ENCODE assay signal across 8 cellular contexts in the genomic region with DNA sequence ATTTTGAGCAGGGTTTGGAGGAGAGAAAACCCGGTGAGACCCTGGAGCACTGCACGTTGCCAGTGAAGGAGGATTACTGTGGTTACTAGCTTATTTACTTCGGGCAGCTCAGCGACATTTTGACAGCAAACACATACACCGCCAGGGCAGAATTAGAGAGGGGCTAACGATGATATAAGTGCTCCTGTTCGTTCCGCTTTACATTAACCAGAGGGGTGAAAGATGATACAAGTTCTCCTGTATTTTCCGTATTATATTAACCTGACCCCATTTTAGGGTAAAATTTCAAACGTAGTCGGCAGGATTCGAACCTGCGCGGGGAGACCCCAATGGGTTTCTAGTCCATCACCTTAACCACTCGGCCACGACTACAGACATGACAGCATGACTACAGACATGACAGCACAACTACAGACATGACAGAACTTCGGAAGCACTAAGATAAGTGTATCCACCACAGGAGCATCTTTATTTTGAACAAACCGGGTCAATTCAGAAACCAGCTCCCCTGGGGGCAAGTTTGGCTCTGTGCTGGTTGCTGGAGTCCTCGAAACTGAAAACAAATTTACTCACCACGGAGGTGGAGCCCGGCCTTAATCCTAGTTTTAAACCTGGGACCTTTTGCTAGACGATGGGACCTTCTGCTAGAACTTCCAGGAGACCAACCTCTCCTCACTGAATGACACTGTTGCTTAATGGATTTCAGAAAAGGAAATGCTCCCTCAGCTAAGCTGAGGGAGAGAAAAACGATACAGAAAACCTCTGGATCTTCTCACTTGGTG.
DNase-seq lines count a peak whose midpoint lies in the region; ATAC-seq and TF ChIP-seq lines count a peak whose summit lies in the region.

No MANE protein-coding gene starts in this region.

- H3K27me3 ChIP-seq in MG63: peaks cover 11% of the 10 kb centered on the region
- peaks cover 0 to 34% of the 10 kb centered on the region in 2 experiments for H3K27me3 ChIP-seq in mesenchymal stem cell (ENCODE audit: control insufficient read depth in 1 of 2, insufficient read depth in 1 of 2, low read length in 2 of 2)
- peaks cover 0 to 61% of the 10 kb centered on the region in 2 donors for H3K27me3 ChIP-seq in uterus

- peaks cover 3% of the 10 kb centered on the region for H3K4me1 ChIP-seq in mesenchymal stem cell (ENCODE audit: control insufficient read depth, insufficient read depth, low read depth, low read length)
- H3K4me1 ChIP-seq in uterus: no peaks in the 10 kb centered on the region

- no peaks in the 10 kb centered on the region for H3K9me3 ChIP-seq in MG63
- no peaks in the 10 kb centered on the region for H3K9me3 ChIP-seq in mesenchymal stem cell (ENCODE audit: control insufficient read depth, low read length)
- H3K9me3 ChIP-seq in uterus: no peaks in the 10 kb centered on the region

- H3K4me3 ChIP-seq in MG63 (peak overlapping the region; percentile 47), mesenchymal stem cell (ENCODE audit: insufficient read depth in 1 of 2, low read depth in 1 of 2, low read length in 2 of 2) (peak overlapping the region in 1 of 2 experiments; percentile 63), uterus (no peak overlapping the region)

- no peak overlapping the region for H4K91ac ChIP-seq in mesenchymal stem cell (ENCODE audit: low read length)

- H4K8ac ChIP-seq in mesenchymal stem cell (ENCODE audit: low read length): peak overlapping the region; percentile 23

- no peak overlapping the region for H2AK5ac ChIP-seq in mesenchymal stem cell (ENCODE audit: low read length, severe bottlenecking)

- DNase-seq in stimulated activated CD4-positive, alpha-beta T cell treated with anti-CD3 and anti-CD28 coated beads, Interleukin-12 subunit alpha, Interleukin-12 subunit beta, amount 100 ng/mL, for 48 hours (ENCODE audit: low read depth in 2 of 3, low spot score in 1 of 3): peak; percentile 28 to 63 (median 51)
- no peak for DNase-seq in stimulated activated CD4-positive, alpha-beta T cell treated with anti-CD3 and anti-CD28 coated beads, Interleukin-12 subunit alpha, Interleukin-12 subunit beta, amount 100 ng/mL, for 4 hours
- DNase-seq in MG63: peak; percentile 89
- DNase-seq in activated T-cell treated with anti-CD3 and anti-CD28 coated beads, Interleukin-2, amount 50 U/mL, for 72 hours: peak; percentile 48 to 53
- DNase-seq in mesenchymal stem cell: peak; percentile 51
- no peak for DNase-seq in left cardiac atrium
- DNase-seq in NCI-H1048 (lab: John Stamatoyannopoulos, UW): no peak
- no peak for DNase-seq in uterus

- H3K36me3 ChIP-seq in MG63: no peaks in the 10 kb centered on the region
- no peaks in the 10 kb centered on the region for H3K36me3 ChIP-seq in mesenchymal stem cell (ENCODE audit: control insufficient read depth in 1 of 2, insufficient read depth in 2 of 2, low read depth in 1 of 2, low read length in 2 of 2)
- no peaks in the 10 kb centered on the region for H3K36me3 ChIP-seq in uterus

- H3K36me3 Mint-ChIP-seq in activated T-cell treated with anti-CD3 and anti-CD28 coated beads, Interleukin-2, amount 50 U/mL, for 72 hours (ENCODE audit: insufficient read depth in 2 of 2): peaks cover 0 to 4% of the 10 kb centered on the region in 2 donors

- no peak overlapping the region for H2BK12ac ChIP-seq in mesenchymal stem cell (ENCODE audit: low read length in 2 of 2)

- no peak overlapping the region for H3K18ac ChIP-seq in mesenchymal stem cell (ENCODE audit: low read depth in 1 of 2, low read length in 2 of 2)

- peak overlapping the region; percentile 77 for H3K4me2 ChIP-seq in mesenchymal stem cell (ENCODE audit: low read length, poor library complexity, severe bottlenecking)

- no peak overlapping the region for H3K9ac ChIP-seq in mesenchymal stem cell (ENCODE audit: low read length)

- ATAC-seq in activated T-cell treated with anti-CD3 and anti-CD28 coated beads, Interleukin-2, amount 50 U/mL, for 72 hours (replicated peaks in 1 of 2): peak; percentile 93 to 95
- no peak for ATAC-seq in left cardiac atrium

- H2BK5ac ChIP-seq in mesenchymal stem cell (ENCODE audit: low read depth, low read length, poor library complexity, severe bottlenecking): no peak overlapping the region

- no peak for TF ChIP-seq POLR2A in uterus (IDR thresholded peaks at IDR 0.05)

- H2BK15ac ChIP-seq in mesenchymal stem cell (ENCODE audit: low read depth, poor library complexity, severe bottlenecking): no peak overlapping the region

- H3K23ac ChIP-seq in mesenchymal stem cell (ENCODE audit: low read length in 2 of 2): no peak overlapping the region

- no peaks in the 10 kb centered on the region for H3K79me1 ChIP-seq in mesenchymal stem cell (replicated peaks; ENCODE audit: low read length, poor library complexity, severe bottlenecking)

- no peak overlapping the region for H2AFZ ChIP-seq in mesenchymal stem cell (ENCODE audit: low read depth, low read length)

- no peak overlapping the region for H3K4ac ChIP-seq in mesenchymal stem cell (ENCODE audit: low read depth in 1 of 2, low read length in 2 of 2)

- H3K14ac ChIP-seq in mesenchymal stem cell (ENCODE audit: low read length in 2 of 2): no peak overlapping the region

- no peak overlapping the region for H3K27ac ChIP-seq in mesenchymal stem cell (ENCODE audit: low read length, poor library complexity, severe bottlenecking)
- H3K27ac ChIP-seq in uterus: no peak overlapping the region

- WGBS in mesenchymal stem cell: 8% methylated on average over 19 of the region's 23 CpGs

- peak overlapping the region; percentile 42 to 75 for H3K4me3 Mint-ChIP-seq in activated T-cell treated with anti-CD3 and anti-CD28 coated beads, Interleukin-2, amount 50 U/mL, for 72 hours

- no peak for TF ChIP-seq CTCF in uterus (IDR thresholded peaks at IDR 0.05)

- peaks cover 21% of the 10 kb centered on the region for H3K4me1 Mint-ChIP-seq in activated T-cell treated with anti-CD3 and anti-CD28 coated beads, Interleukin-2, amount 50 U/mL, for 72 hours (ENCODE audit: low read depth)

- H3K9me3 Mint-ChIP-seq in activated T-cell treated with anti-CD3 and anti-CD28 coated beads, Interleukin-2, amount 50 U/mL, for 72 hours: peaks cover 0 to 2% of the 10 kb centered on the region in 2 donors

- no peak overlapping the region for H2BK120ac ChIP-seq in mesenchymal stem cell (ENCODE audit: low read depth, low read length)

- intact Hi-C loops in left cardiac atrium (cut with DNase I) (no loop called here), uterus (cut with DNase I; ENCODE audit: low total_unique reads) (no loop called here)

- peak overlapping the region; percentile 84 for H3K27ac Mint-ChIP-seq in activated T-cell treated with anti-CD3 and anti-CD28 coated beads, Interleukin-2, amount 50 U/mL, for 72 hours

- H3K27me3 Mint-ChIP-seq in activated T-cell treated with anti-CD3 and anti-CD28 coated beads, Interleukin-2, amount 50 U/mL, for 72 hours (ENCODE audit: low read depth): peaks cover 74% of the 10 kb centered on the region

Comparison
In these comparisons a context has a peak if more than half of its experiments do, and no peak if none do; other contexts are left out.
1. DNase-seq: peak in stimulated activated CD4-positive, alpha-beta T cell treated with anti-CD3 and anti-CD28 coated beads, Interleukin-12 subunit alpha, Interleukin-12 subunit beta, amount 100 ng/mL, for 48 hours (3 of 3), MG63 (single experiment), activated T-cell treated with anti-CD3 and anti-CD28 coated beads, Interleukin-2, amount 50 U/mL, for 72 hours (2 of 2) and mesenchymal stem cell (single experiment); none in stimulated activated CD4-positive, alpha-beta T cell treated with anti-CD3 and anti-CD28 coated beads, Interleukin-12 subunit alpha, Interleukin-12 subunit beta, amount 100 ng/mL, for 4 hours (single experiment), left cardiac atrium (single experiment), NCI-H1048 (single experiment) and uterus (0 of 2).
2. ATAC-seq: peak in activated T-cell treated with anti-CD3 and anti-CD28 coated beads, Interleukin-2, amount 50 U/mL, for 72 hours (2 of 2); none in left cardiac atrium (0 of 2).